In genomic region chr2:96868555-96869280, GRCh38 we compare ENCODE assay signal across 1 cellular context.
A peak's percentile ranks its signal among the peaks of the same experiment; 100 is the strongest.
TF ChIP-seq lines count a peak whose summit lies in the region.

No MANE protein-coding gene starts in this region.

TF ChIP-seq in HepG2, 621 proteins besides CTCF, POLR2A, EP300 and RAD21 (continued from another document and continues in another):
- TF ChIP-seq ZBTB40 (IDR thresholded peaks at IDR 0.05) (no peak), ZBTB40 (CRISPR knock-in tag; IDR thresholded peaks at IDR 0.05) (no peak; the same call in 1 of the 2 replicates), TRIM24 (CRISPR knock-in tag; IDR thresholded peaks at IDR 0.05) (no peak), ZNF251 (CRISPR knock-in tag; IDR thresholded peaks at IDR 0.05) (no peak), ZNF850 (CRISPR knock-in tag; conservative IDR thresholded peaks at IDR 0.05) (peak; percentile 77; the same call in 1 of the 2 replicates), RORA (CRISPR knock-in tag; IDR thresholded peaks at IDR 0.05) (no peak), ZNF235 (CRISPR knock-in tag; IDR thresholded peaks at IDR 0.05; ENCODE audit: borderline replicate concordance) (no peak), MAF1 (CRISPR knock-in tag; IDR thresholded peaks at IDR 0.05; ENCODE audit: borderline replicate concordance) (no peak; the same call in 1 of the 2 replicates), TFDP1 (CRISPR knock-in tag; IDR thresholded peaks at IDR 0.05; ENCODE audit: borderline replicate concordance) (no peak), ZBTB26 (CRISPR knock-in tag; IDR thresholded peaks at IDR 0.05; ENCODE audit: borderline replicate concordance) (peak; percentile 44; the same call in 1 of the 2 replicates), ZNF124 (CRISPR knock-in tag; IDR thresholded peaks at IDR 0.05) (peak; percentile 15; the same call in 1 of the 2 replicates), PRPF4 (IDR thresholded peaks at IDR 0.05; ENCODE audit: low read depth, low read length, poor library complexity, severe bottlenecking) (peak; percentile 18), ERF (CRISPR knock-in tag; IDR thresholded peaks at IDR 0.05) (0 out of 2 replicates have a peak, but pooled peaks have one; percentile 16), KMT2B (CRISPR knock-in tag; IDR thresholded peaks at IDR 0.05) (peak; percentile 74; the same call in 1 of the 2 replicates), HOXA3 (CRISPR knock-in tag; IDR thresholded peaks at IDR 0.05) (peak; percentile 66), ZNF274 (CRISPR knock-in tag; IDR thresholded peaks at IDR 0.05) (peak; percentile 59; the same call in 1 of the 2 replicates), RBM39 (IDR thresholded peaks at IDR 0.05; ENCODE audit: low read depth, low read length, poor library complexity, severe bottlenecking) (peak; percentile 18), ZNF317 (CRISPR knock-in tag; IDR thresholded peaks at IDR 0.05) (no peak), MAFG (CRISPR knock-in tag; IDR thresholded peaks at IDR 0.05) (no peak), EZH2 (conservative IDR thresholded peaks at IDR 0.05; ENCODE audit: low read depth, low read length) (no peak), TIGD3 (CRISPR knock-in tag; IDR thresholded peaks at IDR 0.05; ENCODE audit: borderline replicate concordance) (no peak), SOX13 (IDR thresholded peaks at IDR 0.05) (peak; percentile 24; the same call in 1 of the 2 replicates), SOX13 (CRISPR knock-in tag; conservative IDR thresholded peaks at IDR 0.05 in 1 of 2, IDR thresholded peaks at IDR 0.05 in 1 of 2) (peak; percentile 41 to 68; a peak in 2 of 4 replicates), GTF2F1 (IDR thresholded peaks at IDR 0.05; ENCODE audit: low read length) (no peak), TFDP2 (CRISPR knock-in tag; IDR thresholded peaks at IDR 0.05) (peak; percentile 22; the same call in 1 of the 2 replicates), ZNF879 (CRISPR knock-in tag; IDR thresholded peaks at IDR 0.05) (no peak), GABPB1 (CRISPR knock-in tag; IDR thresholded peaks at IDR 0.05) (peak; percentile 90), ZBTB33 (CRISPR knock-in tag; IDR thresholded peaks at IDR 0.05) (peak; percentile 5; the same call in 1 of the 2 replicates), CREB1 (IDR thresholded peaks at IDR 0.05) (no peak), CREB1 (CRISPR knock-in tag; IDR thresholded peaks at IDR 0.05) (no peak), CENPBD1 (CRISPR knock-in tag; IDR thresholded peaks at IDR 0.05; ENCODE audit: borderline replicate concordance, low read depth) (no peak), ZFP91 (CRISPR knock-in tag; IDR thresholded peaks at IDR 0.05; ENCODE audit: borderline replicate concordance) (peak; percentile 15), RFXANK (CRISPR knock-in tag; IDR thresholded peaks at IDR 0.05) (no peak), PRDM15 (CRISPR knock-in tag; IDR thresholded peaks at IDR 0.05) (peak; percentile 78), ZNF383 (CRISPR knock-in tag; IDR thresholded peaks at IDR 0.05; ENCODE audit: borderline replicate concordance) (peak; percentile 89; the same call in 1 of the 2 replicates), SETDB1 (CRISPR knock-in tag; IDR thresholded peaks at IDR 0.05; ENCODE audit: borderline replicate concordance) (no peak), ELF4 (CRISPR knock-in tag; IDR thresholded peaks at IDR 0.05; ENCODE audit: borderline replicate concordance) (peak; percentile 51; the same call in 1 of the 2 replicates), ZNF672 (CRISPR knock-in tag; IDR thresholded peaks at IDR 0.05) (no peak; the same call in 1 of the 2 replicates), ZSCAN25 (CRISPR knock-in tag; IDR thresholded peaks at IDR 0.05) (no peak)
